Comparison of ENCODE assay signal across 1 cellular context in the genomic region with DNA sequence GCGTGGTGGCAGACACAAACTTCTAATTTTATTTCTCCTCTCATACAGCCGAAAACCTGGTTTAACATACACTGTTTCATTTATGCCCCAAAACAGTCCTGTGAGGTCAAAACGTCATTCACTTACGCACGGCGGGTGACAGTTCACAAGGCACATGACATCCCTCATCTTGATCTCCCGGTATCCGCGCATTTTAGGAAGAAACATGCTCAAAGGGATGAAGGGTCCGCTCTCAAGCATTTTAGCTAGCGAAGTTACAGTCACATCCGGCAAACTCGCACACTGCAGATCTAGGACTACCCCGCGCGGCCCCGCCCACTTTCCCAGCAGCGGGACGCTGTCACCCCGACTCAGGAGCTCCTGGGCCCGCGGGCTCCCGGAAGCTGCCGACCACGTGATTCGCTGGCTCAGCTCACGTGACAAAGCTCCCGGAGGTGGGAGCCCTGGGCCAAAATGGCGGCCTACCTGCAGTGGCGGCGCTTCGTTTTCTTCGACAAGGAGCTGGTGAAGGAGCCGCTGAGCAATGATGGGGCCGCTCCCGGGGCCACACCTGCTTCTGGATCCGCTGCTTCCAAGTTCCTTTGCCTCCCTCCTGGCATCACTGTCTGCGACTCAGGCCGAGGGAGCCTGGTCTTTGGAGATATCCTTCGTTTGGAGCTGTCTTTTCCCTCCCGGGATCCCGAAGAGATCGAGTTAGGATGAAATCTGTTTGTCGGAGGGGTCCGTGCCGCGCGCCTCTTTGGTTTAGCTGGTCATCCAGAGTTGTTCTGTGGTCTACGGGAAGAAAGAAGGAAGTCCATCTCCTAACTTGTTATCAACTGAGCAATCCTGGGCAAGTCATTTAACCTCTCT.
TF ChIP-seq lines count a peak whose summit lies in the region.

A gene (plus strand): TSS at position 448 of the 852 bp plus-strand sequence. CDS start 6 bp downstream, at position 454.

TF ChIP-seq in HepG2, 621 proteins besides CTCF, POLR2A, EP300 and RAD21 (continued from another document and continues in another):
- TF ChIP-seq, protein P1, sequence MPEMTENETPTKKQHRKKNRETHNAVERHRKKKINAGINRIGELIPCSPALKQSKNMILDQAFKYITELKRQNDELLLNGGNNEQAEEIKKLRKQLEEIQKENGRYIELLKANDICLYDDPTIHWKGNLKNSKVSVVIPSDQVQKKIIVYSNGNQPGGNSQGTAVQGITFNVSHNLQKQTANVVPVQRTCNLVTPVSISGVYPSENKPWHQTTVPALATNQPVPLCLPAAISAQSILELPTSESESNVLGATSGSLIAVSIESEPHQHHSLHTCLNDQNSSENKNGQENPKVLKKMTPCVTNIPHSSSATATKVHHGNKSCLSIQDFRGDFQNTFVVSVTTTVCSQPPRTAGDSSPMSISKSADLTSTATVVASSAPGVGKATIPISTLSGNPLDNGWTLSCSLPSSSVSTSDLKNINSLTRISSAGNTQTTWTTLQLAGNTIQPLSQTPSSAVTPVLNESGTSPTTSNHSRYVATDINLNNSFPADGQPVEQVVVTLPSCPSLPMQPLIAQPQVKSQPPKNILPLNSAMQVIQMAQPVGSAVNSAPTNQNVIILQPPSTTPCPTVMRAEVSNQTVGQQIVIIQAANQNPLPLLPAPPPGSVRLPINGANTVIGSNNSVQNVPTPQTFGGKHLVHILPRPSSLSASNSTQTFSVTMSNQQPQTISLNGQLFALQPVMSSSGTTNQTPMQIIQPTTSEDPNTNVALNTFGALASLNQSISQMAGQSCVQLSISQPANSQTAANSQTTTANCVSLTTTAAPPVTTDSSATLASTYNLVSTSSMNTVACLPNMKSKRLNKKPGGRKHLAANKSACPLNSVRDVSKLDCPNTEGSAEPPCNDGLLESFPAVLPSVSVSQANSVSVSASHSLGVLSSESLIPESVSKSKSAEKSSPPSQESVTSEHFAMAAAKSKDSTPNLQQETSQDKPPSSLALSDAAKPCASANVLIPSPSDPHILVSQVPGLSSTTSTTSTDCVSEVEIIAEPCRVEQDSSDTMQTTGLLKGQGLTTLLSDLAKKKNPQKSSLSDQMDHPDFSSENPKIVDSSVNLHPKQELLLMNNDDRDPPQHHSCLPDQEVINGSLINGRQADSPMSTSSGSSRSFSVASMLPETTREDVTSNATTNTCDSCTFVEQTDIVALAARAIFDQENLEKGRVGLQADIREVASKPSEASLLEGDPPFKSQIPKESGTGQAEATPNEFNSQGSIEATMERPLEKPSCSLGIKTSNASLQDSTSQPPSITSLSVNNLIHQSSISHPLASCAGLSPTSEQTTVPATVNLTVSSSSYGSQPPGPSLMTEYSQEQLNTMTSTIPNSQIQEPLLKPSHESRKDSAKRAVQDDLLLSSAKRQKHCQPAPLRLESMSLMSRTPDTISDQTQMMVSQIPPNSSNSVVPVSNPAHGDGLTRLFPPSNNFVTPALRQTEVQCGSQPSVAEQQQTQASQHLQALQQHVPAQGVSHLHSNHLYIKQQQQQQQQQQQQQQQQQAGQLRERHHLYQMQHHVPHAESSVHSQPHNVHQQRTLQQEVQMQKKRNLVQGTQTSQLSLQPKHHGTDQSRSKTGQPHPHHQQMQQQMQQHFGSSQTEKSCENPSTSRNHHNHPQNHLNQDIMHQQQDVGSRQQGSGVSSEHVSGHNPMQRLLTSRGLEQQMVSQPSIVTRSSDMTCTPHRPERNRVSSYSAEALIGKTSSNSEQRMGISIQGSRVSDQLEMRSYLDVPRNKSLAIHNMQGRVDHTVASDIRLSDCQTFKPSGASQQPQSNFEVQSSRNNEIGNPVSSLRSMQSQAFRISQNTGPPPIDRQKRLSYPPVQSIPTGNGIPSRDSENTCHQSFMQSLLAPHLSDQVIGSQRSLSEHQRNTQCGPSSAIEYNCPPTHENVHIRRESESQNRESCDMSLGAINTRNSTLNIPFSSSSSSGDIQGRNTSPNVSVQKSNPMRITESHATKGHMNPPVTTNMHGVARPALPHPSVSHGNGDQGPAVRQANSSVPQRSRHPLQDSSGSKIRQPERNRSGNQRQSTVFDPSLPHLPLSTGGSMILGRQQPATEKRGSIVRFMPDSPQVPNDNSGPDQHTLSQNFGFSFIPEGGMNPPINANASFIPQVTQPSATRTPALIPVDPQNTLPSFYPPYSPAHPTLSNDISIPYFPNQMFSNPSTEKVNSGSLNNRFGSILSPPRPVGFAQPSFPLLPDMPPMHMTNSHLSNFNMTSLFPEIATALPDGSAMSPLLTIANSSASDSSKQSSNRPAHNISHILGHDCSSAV (CRISPR knock-in tag; IDR thresholded peaks at IDR 0.05; ENCODE audit: borderline replicate concordance): no peak
- TF ChIP-seq ZNF180 (CRISPR knock-in tag; IDR thresholded peaks at IDR 0.05; ENCODE audit: borderline replicate concordance, low read depth) (no peak), MLLT10 (CRISPR knock-in tag; IDR thresholded peaks at IDR 0.05) (no peak), POLR2AphosphoS2 (IDR thresholded peaks at IDR 0.05; ENCODE audit: low read depth, low read length) (no peak), GATA4 (IDR thresholded peaks at IDR 0.05; ENCODE audit: borderline replicate concordance, low read depth) (peak; percentile 40; the same call in 1 of the 2 replicates), TOE1 (CRISPR knock-in tag; IDR thresholded peaks at IDR 0.05) (no peak; the same call in 1 of the 2 replicates), U2AF2 (IDR thresholded peaks at IDR 0.05; ENCODE audit: low read depth, low read length) (peak; percentile 58; the same call in 1 of the 2 replicates), ZFY (CRISPR knock-in tag; IDR thresholded peaks at IDR 0.05) (peak; percentile 62; the same call in 1 of the 2 replicates), TGIF2 (CRISPR knock-in tag; IDR thresholded peaks at IDR 0.05) (peak; percentile 52; the same call in 1 of the 2 replicates), ZNF768 (CRISPR knock-in tag; IDR thresholded peaks at IDR 0.05) (peak; percentile 46; the same call in 1 of the 2 replicates), SOX5 (CRISPR knock-in tag; IDR thresholded peaks at IDR 0.05; ENCODE audit: borderline replicate concordance) (peak; percentile 48; the same call in 1 of the 2 replicates), HDAC1 (CRISPR knock-in tag; IDR thresholded peaks at IDR 0.05) (peak; percentile 85), ZNF121 (CRISPR knock-in tag; IDR thresholded peaks at IDR 0.05) (no peak), ZNF264 (CRISPR knock-in tag; IDR thresholded peaks at IDR 0.05) (no peak), BRD4 (CRISPR knock-in tag; IDR thresholded peaks at IDR 0.05) (no peak)
- TF ChIP-seq, protein P2, sequence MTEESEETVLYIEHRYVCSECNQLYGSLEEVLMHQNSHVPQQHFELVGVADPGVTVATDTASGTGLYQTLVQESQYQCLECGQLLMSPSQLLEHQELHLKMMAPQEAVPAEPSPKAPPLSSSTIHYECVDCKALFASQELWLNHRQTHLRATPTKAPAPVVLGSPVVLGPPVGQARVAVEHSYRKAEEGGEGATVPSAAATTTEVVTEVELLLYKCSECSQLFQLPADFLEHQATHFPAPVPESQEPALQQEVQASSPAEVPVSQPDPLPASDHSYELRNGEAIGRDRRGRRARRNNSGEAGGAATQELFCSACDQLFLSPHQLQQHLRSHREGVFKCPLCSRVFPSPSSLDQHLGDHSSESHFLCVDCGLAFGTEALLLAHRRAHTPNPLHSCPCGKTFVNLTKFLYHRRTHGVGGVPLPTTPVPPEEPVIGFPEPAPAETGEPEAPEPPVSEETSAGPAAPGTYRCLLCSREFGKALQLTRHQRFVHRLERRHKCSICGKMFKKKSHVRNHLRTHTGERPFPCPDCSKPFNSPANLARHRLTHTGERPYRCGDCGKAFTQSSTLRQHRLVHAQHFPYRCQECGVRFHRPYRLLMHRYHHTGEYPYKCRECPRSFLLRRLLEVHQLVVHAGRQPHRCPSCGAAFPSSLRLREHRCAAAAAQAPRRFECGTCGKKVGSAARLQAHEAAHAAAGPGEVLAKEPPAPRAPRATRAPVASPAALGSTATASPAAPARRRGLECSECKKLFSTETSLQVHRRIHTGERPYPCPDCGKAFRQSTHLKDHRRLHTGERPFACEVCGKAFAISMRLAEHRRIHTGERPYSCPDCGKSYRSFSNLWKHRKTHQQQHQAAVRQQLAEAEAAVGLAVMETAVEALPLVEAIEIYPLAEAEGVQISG (CRISPR knock-in tag; IDR thresholded peaks at IDR 0.05): peak; percentile 86
- TF ChIP-seq, protein P3, sequence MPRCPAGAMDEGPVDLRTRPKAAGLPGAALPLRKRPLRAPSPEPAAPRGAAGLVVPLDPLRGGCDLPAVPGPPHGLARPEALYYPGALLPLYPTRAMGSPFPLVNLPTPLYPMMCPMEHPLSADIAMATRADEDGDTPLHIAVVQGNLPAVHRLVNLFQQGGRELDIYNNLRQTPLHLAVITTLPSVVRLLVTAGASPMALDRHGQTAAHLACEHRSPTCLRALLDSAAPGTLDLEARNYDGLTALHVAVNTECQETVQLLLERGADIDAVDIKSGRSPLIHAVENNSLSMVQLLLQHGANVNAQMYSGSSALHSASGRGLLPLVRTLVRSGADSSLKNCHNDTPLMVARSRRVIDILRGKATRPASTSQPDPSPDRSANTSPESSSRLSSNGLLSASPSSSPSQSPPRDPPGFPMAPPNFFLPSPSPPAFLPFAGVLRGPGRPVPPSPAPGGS (CRISPR knock-in tag; IDR thresholded peaks at IDR 0.05): no peak
- TF ChIP-seq, protein P4, sequence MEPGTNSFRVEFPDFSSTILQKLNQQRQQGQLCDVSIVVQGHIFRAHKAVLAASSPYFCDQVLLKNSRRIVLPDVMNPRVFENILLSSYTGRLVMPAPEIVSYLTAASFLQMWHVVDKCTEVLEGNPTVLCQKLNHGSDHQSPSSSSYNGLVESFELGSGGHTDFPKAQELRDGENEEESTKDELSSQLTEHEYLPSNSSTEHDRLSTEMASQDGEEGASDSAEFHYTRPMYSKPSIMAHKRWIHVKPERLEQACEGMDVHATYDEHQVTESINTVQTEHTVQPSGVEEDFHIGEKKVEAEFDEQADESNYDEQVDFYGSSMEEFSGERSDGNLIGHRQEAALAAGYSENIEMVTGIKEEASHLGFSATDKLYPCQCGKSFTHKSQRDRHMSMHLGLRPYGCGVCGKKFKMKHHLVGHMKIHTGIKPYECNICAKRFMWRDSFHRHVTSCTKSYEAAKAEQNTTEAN (CRISPR knock-in tag; conservative IDR thresholded peaks at IDR 0.05): no peak
- TF ChIP-seq, protein P5, sequence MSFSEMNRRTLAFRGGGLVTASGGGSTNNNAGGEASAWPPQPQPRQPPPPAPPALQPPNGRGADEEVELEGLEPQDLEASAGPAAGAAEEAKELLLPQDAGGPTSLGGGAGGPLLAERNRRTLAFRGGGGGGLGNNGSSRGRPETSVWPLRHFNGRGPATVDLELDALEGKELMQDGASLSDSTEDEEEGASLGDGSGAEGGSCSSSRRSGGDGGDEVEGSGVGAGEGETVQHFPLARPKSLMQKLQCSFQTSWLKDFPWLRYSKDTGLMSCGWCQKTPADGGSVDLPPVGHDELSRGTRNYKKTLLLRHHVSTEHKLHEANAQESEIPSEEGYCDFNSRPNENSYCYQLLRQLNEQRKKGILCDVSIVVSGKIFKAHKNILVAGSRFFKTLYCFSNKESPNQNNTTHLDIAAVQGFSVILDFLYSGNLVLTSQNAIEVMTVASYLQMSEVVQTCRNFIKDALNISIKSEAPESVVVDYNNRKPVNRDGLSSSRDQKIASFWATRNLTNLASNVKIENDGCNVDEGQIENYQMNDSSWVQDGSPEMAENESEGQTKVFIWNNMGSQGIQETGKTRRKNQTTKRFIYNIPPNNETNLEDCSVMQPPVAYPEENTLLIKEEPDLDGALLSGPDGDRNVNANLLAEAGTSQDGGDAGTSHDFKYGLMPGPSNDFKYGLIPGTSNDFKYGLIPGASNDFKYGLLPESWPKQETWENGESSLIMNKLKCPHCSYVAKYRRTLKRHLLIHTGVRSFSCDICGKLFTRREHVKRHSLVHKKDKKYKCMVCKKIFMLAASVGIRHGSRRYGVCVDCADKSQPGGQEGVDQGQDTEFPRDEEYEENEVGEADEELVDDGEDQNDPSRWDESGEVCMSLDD (CRISPR knock-in tag; IDR thresholded peaks at IDR 0.05; ENCODE audit: borderline replicate concordance): no peak
- TF ChIP-seq, protein P6, sequence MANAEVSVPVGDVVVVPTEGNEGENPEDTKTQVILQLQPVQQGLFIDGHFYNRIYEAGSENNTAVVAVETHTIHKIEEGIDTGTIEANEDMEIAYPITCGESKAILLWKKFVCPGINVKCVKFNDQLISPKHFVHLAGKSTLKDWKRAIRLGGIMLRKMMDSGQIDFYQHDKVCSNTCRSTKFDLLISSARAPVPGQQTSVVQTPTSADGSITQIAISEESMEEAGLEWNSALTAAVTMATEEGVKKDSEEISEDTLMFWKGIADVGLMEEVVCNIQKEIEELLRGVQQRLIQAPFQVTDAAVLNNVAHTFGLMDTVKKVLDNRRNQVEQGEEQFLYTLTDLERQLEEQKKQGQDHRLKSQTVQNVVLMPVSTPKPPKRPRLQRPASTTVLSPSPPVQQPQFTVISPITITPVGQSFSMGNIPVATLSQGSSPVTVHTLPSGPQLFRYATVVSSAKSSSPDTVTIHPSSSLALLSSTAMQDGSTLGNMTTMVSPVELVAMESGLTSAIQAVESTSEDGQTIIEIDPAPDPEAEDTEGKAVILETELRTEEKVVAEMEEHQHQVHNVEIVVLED (CRISPR knock-in tag; IDR thresholded peaks at IDR 0.05; ENCODE audit: borderline replicate concordance): peak; percentile 71; the same call in 1 of the 2 replicates
- TF ChIP-seq, protein P7, sequence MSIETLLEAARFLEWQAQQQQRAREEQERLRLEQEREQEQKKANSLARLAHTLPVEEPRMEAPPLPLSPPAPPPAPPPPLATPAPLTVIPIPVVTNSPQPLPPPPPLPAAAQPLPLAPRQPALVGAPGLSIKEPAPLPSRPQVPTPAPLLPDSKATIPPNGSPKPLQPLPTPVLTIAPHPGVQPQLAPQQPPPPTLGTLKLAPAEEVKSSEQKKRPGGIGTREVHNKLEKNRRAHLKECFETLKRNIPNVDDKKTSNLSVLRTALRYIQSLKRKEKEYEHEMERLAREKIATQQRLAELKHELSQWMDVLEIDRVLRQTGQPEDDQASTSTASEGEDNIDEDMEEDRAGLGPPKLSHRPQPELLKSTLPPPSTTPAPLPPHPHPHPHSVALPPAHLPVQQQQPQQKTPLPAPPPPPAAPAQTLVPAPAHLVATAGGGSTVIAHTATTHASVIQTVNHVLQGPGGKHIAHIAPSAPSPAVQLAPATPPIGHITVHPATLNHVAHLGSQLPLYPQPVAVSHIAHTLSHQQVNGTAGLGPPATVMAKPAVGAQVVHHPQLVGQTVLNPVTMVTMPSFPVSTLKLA (IDR thresholded peaks at IDR 0.05): peak; percentile 98
- TF ChIP-seq, protein P8, sequence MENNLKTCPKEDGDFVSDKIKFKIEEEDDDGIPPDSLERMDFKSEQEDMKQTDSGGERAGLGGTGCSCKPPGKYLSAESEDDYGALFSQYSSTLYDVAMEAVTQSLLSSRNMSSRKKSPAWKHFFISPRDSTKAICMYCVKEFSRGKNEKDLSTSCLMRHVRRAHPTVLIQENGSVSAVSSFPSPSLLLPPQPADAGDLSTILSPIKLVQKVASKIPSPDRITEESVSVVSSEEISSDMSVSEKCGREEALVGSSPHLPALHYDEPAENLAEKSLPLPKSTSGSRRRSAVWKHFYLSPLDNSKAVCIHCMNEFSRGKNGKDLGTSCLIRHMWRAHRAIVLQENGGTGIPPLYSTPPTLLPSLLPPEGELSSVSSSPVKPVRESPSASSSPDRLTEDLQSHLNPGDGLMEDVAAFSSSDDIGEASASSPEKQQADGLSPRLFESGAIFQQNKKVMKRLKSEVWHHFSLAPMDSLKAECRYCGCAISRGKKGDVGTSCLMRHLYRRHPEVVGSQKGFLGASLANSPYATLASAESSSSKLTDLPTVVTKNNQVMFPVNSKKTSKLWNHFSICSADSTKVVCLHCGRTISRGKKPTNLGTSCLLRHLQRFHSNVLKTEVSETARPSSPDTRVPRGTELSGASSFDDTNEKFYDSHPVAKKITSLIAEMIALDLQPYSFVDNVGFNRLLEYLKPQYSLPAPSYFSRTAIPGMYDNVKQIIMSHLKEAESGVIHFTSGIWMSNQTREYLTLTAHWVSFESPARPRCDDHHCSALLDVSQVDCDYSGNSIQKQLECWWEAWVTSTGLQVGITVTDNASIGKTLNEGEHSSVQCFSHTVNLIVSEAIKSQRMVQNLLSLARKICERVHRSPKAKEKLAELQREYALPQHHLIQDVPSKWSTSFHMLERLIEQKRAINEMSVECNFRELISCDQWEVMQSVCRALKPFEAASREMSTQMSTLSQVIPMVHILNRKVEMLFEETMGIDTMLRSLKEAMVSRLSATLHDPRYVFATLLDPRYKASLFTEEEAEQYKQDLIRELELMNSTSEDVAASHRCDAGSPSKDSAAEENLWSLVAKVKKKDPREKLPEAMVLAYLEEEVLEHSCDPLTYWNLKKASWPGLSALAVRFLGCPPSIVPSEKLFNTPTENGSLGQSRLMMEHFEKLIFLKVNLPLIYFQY (CRISPR knock-in tag; IDR thresholded peaks at IDR 0.05; ENCODE audit: borderline replicate concordance): peak; percentile 67; the same call in 1 of the 2 replicates
